ENCODE assay signal across 8 cellular contexts in genomic region chr9:137550241-137550621, GRCh38. TPM values are rescaled to one million over a fixed set of nuclear protein-coding genes. Genes with fewer than 3 reads are reported as not detected.
DNase-seq lines count a peak whose midpoint lies in the region; ATAC-seq and TF ChIP-seq lines count a peak whose summit lies in the region.

Gene PNPLA7, minus strand, starts transcription at chr9:137550402. Its CDS starts 205 bp downstream, at chr9:137550197.

- H3K79me2 ChIP-seq in PC-9 (ENCODE audit: low read depth) (no peaks in the 10 kb centered on the region), fibroblast of lung (ENCODE audit: control insufficient read depth, insufficient read depth, low read length) (peaks cover 4% of the 10 kb centered on the region)

- no peaks in the 10 kb centered on the region for H3K9me3 Mint-ChIP-seq in activated T-helper 17 cell treated with anti-CD3 and anti-CD28 coated beads, Interleukin-2, amount 50 U/mL, for 72 hours

- H3K36me3 ChIP-seq in PC-9 (ENCODE audit: low read depth) (no peaks in the 10 kb centered on the region), fibroblast of lung (ENCODE audit: control insufficient read depth, insufficient read depth, low read length) (peaks cover 5% of the 10 kb centered on the region), muscle layer of colon (ENCODE audit: insufficient read depth, low read length) (peaks cover 7% of the 10 kb centered on the region), subcutaneous abdominal adipose tissue (ENCODE audit: control insufficient read depth in 5 of 5, insufficient read depth in 5 of 5, low read length in 5 of 5) (peaks cover 0 to 19% (median 5%) of the 10 kb centered on the region in 5 donors)

- H4K20me1 ChIP-seq in PC-9 (ENCODE audit: insufficient read depth) (peaks cover 14% of the 10 kb centered on the region; the same call in 1 of the 2 replicates), fibroblast of lung (ENCODE audit: control insufficient read depth, extremely low read depth, insufficient read depth, low read length) (no peaks in the 10 kb centered on the region)

- H3K4me2 ChIP-seq in PC-9 (peak within 1 kb of the TSS; percentile 82), fibroblast of lung (ENCODE audit: extremely low read depth, insufficient read depth, low read length) (peak within 1 kb of the TSS; percentile 54)

- H3K27ac ChIP-seq in PC-9: no peak within 1 kb of the TSS
- H3K27ac ChIP-seq in fibroblast of lung (ENCODE audit: insufficient read depth, low read length): peak within 1 kb of the TSS; percentile 50
- H3K27ac ChIP-seq in muscle layer of colon (ENCODE audit: low read depth, low read length): peak within 1 kb of the TSS; percentile 68
- H3K27ac ChIP-seq in subcutaneous abdominal adipose tissue (ENCODE audit: low read depth, low read length): peak within 1 kb of the TSS; percentile 87

- peak within 1 kb of the TSS; percentile 86 for H2AFZ ChIP-seq in PC-9
- H2AFZ ChIP-seq in fibroblast of lung (ENCODE audit: low read length): peak within 1 kb of the TSS; percentile 19

- no peaks in the 10 kb centered on the region for H3K9me2 ChIP-seq in PC-9 (ENCODE audit: insufficient read depth)

- H3K4me3 Mint-ChIP-seq in activated T-helper 17 cell treated with anti-CD3 and anti-CD28 coated beads, Interleukin-2, amount 50 U/mL, for 72 hours: peak within 1 kb of the TSS; percentile 85

- peaks cover 8% of the 10 kb centered on the region for H3K4me1 ChIP-seq in PC-9 (replicated peaks; ENCODE audit: insufficient read depth)
- peaks cover 6% of the 10 kb centered on the region for H3K4me1 ChIP-seq in fibroblast of lung (ENCODE audit: control insufficient read depth, extremely low read depth, insufficient read depth, low read length)
- H3K4me1 ChIP-seq in muscle layer of colon (ENCODE audit: insufficient read depth, low read length): peaks cover 7% of the 10 kb centered on the region
- H3K4me1 ChIP-seq in subcutaneous abdominal adipose tissue (ENCODE audit: control insufficient read depth in 5 of 5, insufficient read depth in 5 of 5, low read length in 5 of 5): peaks cover 4 to 47% (median 35%) of the 10 kb centered on the region in 5 donors

- peak within 1 kb of the TSS; percentile 75 for H3K4me3 ChIP-seq in PC-9
- peak within 1 kb of the TSS; percentile 45 to 66 (median 62) for H3K4me3 ChIP-seq in fibroblast of lung (replicated peaks in 1 of 4; ENCODE audit: control extremely low read depth in 1 of 4, insufficient read depth in 1 of 4, low read depth in 3 of 4, low read length in 4 of 4)
- peak within 1 kb of the TSS; percentile 55 to 68 for H3K4me3 ChIP-seq in muscle layer of colon (ENCODE audit: low read depth in 1 of 2, low read length in 2 of 2)
- peak within 1 kb of the TSS; percentile 62 to 79 (median 67) for H3K4me3 ChIP-seq in subcutaneous abdominal adipose tissue (ENCODE audit: low read depth in 1 of 5, low read length in 5 of 5)

- ATAC-seq in activated T-helper 17 cell treated with anti-CD3 and anti-CD28 coated beads, Interleukin-2, amount 50 U/mL, for 72 hours (replicated peaks): peak; percentile 37
- ATAC-seq in GM19397 (IDR thresholded peaks at IDR 0.05; ENCODE audit: unreplicated experiment): no peak

- POLR2A ChIA-PET in PC-9 (lab: Charles Lee; ENCODE audit: unreplicated experiment): interaction anchor here (0.6 to 0.9 kb wide), 3 partner anchors 9 to 572 kb away, joined by 3 to 14 read pairs (median 4); no protein-coding TSS in a partner anchor

- CTCF ChIA-PET in PC-9 (lab: Charles Lee): interaction anchor here (0.5 kb wide), 1 partner anchor 140 kb away, joined by 5 read pairs; no protein-coding TSS in a partner anchor

- no peak for TF ChIP-seq CTCF in PC-9 (conservative IDR thresholded peaks at IDR 0.05)
- no peak for TF ChIP-seq CTCF in fibroblast of lung (conservative IDR thresholded peaks at IDR 0.05 in 1 of 2, IDR thresholded peaks at IDR 0.05 in 1 of 2; ENCODE audit: low read depth in 1 of 2, low read length in 2 of 2)

- peak within 1 kb of the TSS; percentile 75 for H3K27ac Mint-ChIP-seq in activated T-helper 17 cell treated with anti-CD3 and anti-CD28 coated beads, Interleukin-2, amount 50 U/mL, for 72 hours

- BruUV-seq in PC-9 (replicated peaks; lab: Mats Ljungman, UMichigan): no TSS peak

- peaks cover 5% of the 10 kb centered on the region for H3K4me1 Mint-ChIP-seq in activated T-helper 17 cell treated with anti-CD3 and anti-CD28 coated beads, Interleukin-2, amount 50 U/mL, for 72 hours

- H3K9ac ChIP-seq in fibroblast of lung (ENCODE audit: insufficient read depth, low read length) (peak within 1 kb of the TSS; percentile 53), muscle layer of colon (ENCODE audit: low read length) (peak within 1 kb of the TSS; percentile 41), subcutaneous abdominal adipose tissue (ENCODE audit: low read length in 5 of 5) (peak within 1 kb of the TSS; percentile 28 to 93 (median 66))

- DNase-seq in COR-L47 (lab: John Stamatoyannopoulos, UW): peak; percentile 81
- DNase-seq in PC-9: peak; percentile 80 to 88
- DNase-seq in fibroblast of lung (ENCODE audit: low read depth in 2 of 2): peak; percentile 60 to 75

- intact Hi-C loops in PC-9 (cut with micrococcal nuclease; ENCODE audit: unreplicated experiment): loop anchor here (5.0 kb wide), 1 partner anchor 62 kb away; no protein-coding TSS in a partner anchor

- H3K27me3 ChIP-seq in PC-9 (ENCODE audit: insufficient read depth, low read depth) (no peaks in the 10 kb centered on the region), fibroblast of lung (ENCODE audit: control insufficient read depth, insufficient read depth, low read length) (no peaks in the 10 kb centered on the region), muscle layer of colon (ENCODE audit: control insufficient read depth in 1 of 2, insufficient read depth in 2 of 2, low read length in 2 of 2) (no peaks in the 10 kb centered on the region), subcutaneous abdominal adipose tissue (ENCODE audit: control insufficient read depth in 5 of 5, insufficient read depth in 4 of 5, low read length in 5 of 5) (no peaks in the 10 kb centered on the region)

- no peak for TF ChIP-seq EP300 in Ishikawa (IDR thresholded peaks at IDR 0.05; ENCODE audit: borderline replicate concordance)

- H3K27me3 Mint-ChIP-seq in activated T-helper 17 cell treated with anti-CD3 and anti-CD28 coated beads, Interleukin-2, amount 50 U/mL, for 72 hours: no peaks in the 10 kb centered on the region

- no peaks in the 10 kb centered on the region for H3K9me3 ChIP-seq in PC-9 (ENCODE audit: insufficient read depth, low read depth)
- no peaks in the 10 kb centered on the region for H3K9me3 ChIP-seq in fibroblast of lung (ENCODE audit: control insufficient read depth, insufficient read depth, low read depth, low read length)
- H3K9me3 ChIP-seq in muscle layer of colon (ENCODE audit: low read length): no peaks in the 10 kb centered on the region
- no peaks in the 10 kb centered on the region for H3K9me3 ChIP-seq in subcutaneous abdominal adipose tissue (ENCODE audit: control insufficient read depth in 5 of 5, low read length in 5 of 5)

- H3K36me3 Mint-ChIP-seq in activated T-helper 17 cell treated with anti-CD3 and anti-CD28 coated beads, Interleukin-2, amount 50 U/mL, for 72 hours (ENCODE audit: low read depth): peaks cover 27% of the 10 kb centered on the region

- peaks cover 39% of the 10 kb centered on the region for H3F3A ChIP-seq in PC-9 (ENCODE audit: insufficient read depth, low read depth)

- no peak for TF ChIP-seq RAD21 in Ishikawa (IDR thresholded peaks at IDR 0.05; ENCODE audit: low read depth)

TF ChIP-seq in Ishikawa, 13 proteins besides CTCF, POLR2A, EP300 and RAD21:
- TF ChIP-seq TCF12 (IDR thresholded peaks at IDR 0.05; ENCODE audit: low read depth) (0 out of 2 replicates have a peak, but pooled peaks have one; percentile 35), ZBTB7A (IDR thresholded peaks at IDR 0.05; ENCODE audit: low read depth) (no peak), CREB1 (IDR thresholded peaks at IDR 0.05; ENCODE audit: low read depth) (no peak), EGR1 (IDR thresholded peaks at IDR 0.05) (no peak), CEBPB (IDR thresholded peaks at IDR 0.05) (no peak), USF1 (IDR thresholded peaks at IDR 0.05) (peak; percentile 91), TEAD4 (IDR thresholded peaks at IDR 0.05) (0 out of 2 replicates have a peak, but pooled peaks have one; percentile 5), NFIC (IDR thresholded peaks at IDR 0.05) (peak; percentile 66; the same call in 1 of the 2 replicates)
- TF ChIP-seq, protein P1, sequence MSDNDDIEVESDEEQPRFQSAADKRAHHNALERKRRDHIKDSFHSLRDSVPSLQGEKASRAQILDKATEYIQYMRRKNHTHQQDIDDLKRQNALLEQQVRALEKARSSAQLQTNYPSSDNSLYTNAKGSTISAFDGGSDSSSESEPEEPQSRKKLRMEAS (IDR thresholded peaks at IDR 0.05): peak; percentile 97

RNA-seq across cellular contexts. Expression of gene PNPLA7, which starts in this region (rescaled TPM):
- 1.9 and 4.9 TPM in 2 replicates for total RNA-seq in PC-9 (2021)
- total RNA-seq in activated T-helper 17 cell treated with anti-CD3 and anti-CD28 coated beads, Interleukin-2, amount 50 U/mL, for 72 hours: 1 to 10 TPM; 2.9 to 5.1 TPM
- total RNA-seq in fibroblast of lung: 1.3 and 3.0 TPM in 2 replicates
- polyA plus RNA-seq in fibroblast of lung: 0.20 and 0.23 TPM in 2 replicates
- 0.62 and 0.75 TPM in 2 replicates for polyA plus RNA-seq in fibroblast of lung (2012)
- polyA minus RNA-seq in fibroblast of lung (ENCODE audit: low replicate concordance): 0.90 and 1.2 TPM in 2 replicates
